Comparison of ENCODE assay signal across 10 cellular contexts in genomic region chr6:93424303-93425064, GRCh38. TPM values are rescaled to one million over a fixed set of nuclear protein-coding genes. Genes with fewer than 3 reads are reported as not detected.
DNase-seq lines count a peak whose midpoint lies in the region; ATAC-seq and TF ChIP-seq lines count a peak whose summit lies in the region.
"Had no signal": no experiment of that assay in that cellular context is flagged by ENCODE, and none has a peak within 500 bp of the region (broad histone marks: within the 10 kb centered on the region; RNA-seq: fewer than 3 reads in every experiment).

No MANE protein-coding gene starts in this region.

- H3K27ac Mint-ChIP-seq in activated CD4-positive, alpha-beta T cell treated with anti-CD3 and anti-CD28 coated beads for 36 hours, result no peak overlapping the region

- H3K9me3 Mint-ChIP-seq in activated CD4-positive, alpha-beta T cell treated with anti-CD3 and anti-CD28 coated beads for 36 hours (ENCODE audit: low read depth), result no peaks in the 10 kb centered on the region

- H3K27me3 ChIP-seq in cardiac muscle cell (no peaks in the 10 kb centered on the region), foreskin keratinocyte (peaks cover 29% of the 10 kb centered on the region), transverse colon (peaks cover 44% of the 10 kb centered on the region)

- H3K36me3 Mint-ChIP-seq in activated CD4-positive, alpha-beta T cell treated with anti-CD3 and anti-CD28 coated beads for 36 hours (ENCODE audit: low read depth), result no peaks in the 10 kb centered on the region

- DNase-seq in cardiac muscle cell (ENCODE audit: low read depth in 1 of 2, low spot score in 1 of 2), result peak; percentile 42 to 44
- no peak for DNase-seq in left ventricle myocardium superior
- peak; percentile 44 for DNase-seq in SK-MEL-5 (ENCODE audit: low read depth, low spot score)
- DNase-seq in foreskin keratinocyte, result no peak
- no peak for DNase-seq in transverse colon
- no peak for DNase-seq in activated CD4-positive, alpha-beta T cell treated with anti-CD3 and anti-CD28 coated beads for 36 hours
- no peak for DNase-seq in GM19238 (ENCODE audit: insufficient read length, low spot score)
- no peak for DNase-seq in activated CD4-positive, alpha-beta T cell treated with anti-CD3 and anti-CD28 coated beads for 4 hours
- DNase-seq: activated naive CD4-positive, alpha-beta T cell treated with anti-CD3 and anti-CD28 coated beads, Interleukin-2, amount 50 U/mL, for 16 hours had no signal

- no peaks in the 10 kb centered on the region for H3K36me3 ChIP-seq in cardiac muscle cell
- H3K36me3 ChIP-seq in transverse colon, result no peaks in the 10 kb centered on the region
- H3K36me3 ChIP-seq: suprapubic skin had no signal

- no peak for TF ChIP-seq POLR2A in transverse colon (IDR thresholded peaks at IDR 0.05)

- 22 to 36% methylated on average over 2 of the region's 2 CpGs for WGBS in transverse colon (ENCODE audit: low coverage in 1 of 2), 2 donors

- no peaks in the 10 kb centered on the region for H3K9me3 ChIP-seq in cardiac muscle cell (ENCODE audit: low read depth)
- no peaks in the 10 kb centered on the region for H3K9me3 ChIP-seq in transverse colon
- H3K9me3 ChIP-seq: suprapubic skin had no signal

- H3K4me1 Mint-ChIP-seq in activated CD4-positive, alpha-beta T cell treated with anti-CD3 and anti-CD28 coated beads for 36 hours, result peaks cover 4% of the 10 kb centered on the region

- POLR2A ChIA-PET in activated CD4-positive, alpha-beta T cell treated with anti-CD3 and anti-CD28 coated beads for 36 hours (lab: Charles Lee), result no interaction called here

- CTCF ChIA-PET in activated CD4-positive, alpha-beta T cell treated with anti-CD3 and anti-CD28 coated beads for 36 hours (lab: Charles Lee), result no interaction called here

- no peak overlapping the region for H3K4me3 Mint-ChIP-seq in activated CD4-positive, alpha-beta T cell treated with anti-CD3 and anti-CD28 coated beads for 36 hours

- peaks cover 23% of the 10 kb centered on the region for H3K27me3 Mint-ChIP-seq in activated CD4-positive, alpha-beta T cell treated with anti-CD3 and anti-CD28 coated beads for 36 hours

- ATAC-seq in left ventricle myocardium superior, result no peak
- no peak for ATAC-seq in foreskin keratinocyte
- ATAC-seq in activated CD4-positive, alpha-beta T cell treated with anti-CD3 and anti-CD28 coated beads for 36 hours, result no peak

- peak; percentile 71 for TF ChIP-seq CTCF in cardiac muscle cell (IDR thresholded peaks at IDR 0.05; ENCODE audit: low read depth, low read length)
- peak; percentile 68 for TF ChIP-seq CTCF in foreskin keratinocyte (conservative IDR thresholded peaks at IDR 0.05)
- peak in 3 of 5 experiments; percentile 17 to 50 (median 39) for TF ChIP-seq CTCF in transverse colon (IDR thresholded peaks at IDR 0.05)

- in situ Hi-C loops in SK-MEL-5 (cut with HindIII; ENCODE audit: low pct_unique_long_range_greater_than_20kb, low sequenced_read_pairs), result no loop called here
- in situ Hi-C loops in transverse colon (cut with MboI; ENCODE audit: low pct_ligation_motif_present in 1 of 4, low pct_unique_long_range_greater_than_20kb in 1 of 4, low sequenced_read_pairs in 3 of 4), result no loop called here

- H3K27ac ChIP-seq in cardiac muscle cell, result no peak overlapping the region
- H3K27ac ChIP-seq in foreskin keratinocyte, result no peak overlapping the region
- H3K27ac ChIP-seq in transverse colon, result no peak overlapping the region
- H3K27ac ChIP-seq: suprapubic skin had no signal

- H3K4me3 ChIP-seq in cardiac muscle cell, result no peak overlapping the region
- no peak overlapping the region for H3K4me3 ChIP-seq in transverse colon
- H3K4me3 ChIP-seq: suprapubic skin had no signal

- H3K4me1 ChIP-seq in cardiac muscle cell (ENCODE audit: low read depth) (peaks cover 15% of the 10 kb centered on the region), foreskin keratinocyte (no peaks in the 10 kb centered on the region), transverse colon (peaks cover 0 to 7% (median 6%) of the 10 kb centered on the region in 4 donors)

- intact Hi-C loops in left ventricle myocardium superior (cut with micrococcal nuclease) (loop anchor here (10.0 kb wide), 1 partner anchor 390 kb away; no protein-coding TSS in a partner anchor), transverse colon (cut with DNase I; ENCODE audit: low total_unique reads) (no loop called here)
- intact Hi-C loops in activated CD4-positive, alpha-beta T cell treated with anti-CD3 and anti-CD28 coated beads for 36 hours (cut with DNase I, micrococcal nuclease), result no loop called here

- TF ChIP-seq EP300 in transverse colon (IDR thresholded peaks at IDR 0.05; ENCODE audit: low read depth), result no peak

RNA-seq across cellular contexts. Expression of gene EPHA7, which starts 5.1 kb away (rescaled TPM):
- total RNA-seq in cardiac muscle cell (52.6 and 59.0 TPM in 2 replicates), left ventricle myocardium superior (1.5 TPM), foreskin keratinocyte (under 0.01 TPM in 1 of 2 replicates, not detected in the other), transverse colon (10 to 100 TPM in 3 of 4 donors, 1 to 10 TPM in 1; 3.6 to 31.0 (median 16.9) TPM)
- polyA plus RNA-seq in cardiac muscle cell (35.8 and 39.5 TPM in 2 replicates), foreskin keratinocyte (not detected in 2 replicates)
- total RNA-seq in SK-MEL-5 (2014; rRNA removed; shearing (Covaris generic)), result 4.9 and 5.7 TPM in 2 replicates
- polyA plus RNA-seq in SK-MEL-5 (2015; cell fraction: cytosol; rRNA removed), result 4.5 and 6.0 TPM in 2 replicates
- 8.0 and 10.2 TPM in 2 replicates for polyA plus RNA-seq in SK-MEL-5 (2015; cell fraction: nucleus; rRNA removed)
- not detected for total RNA-seq in activated CD4-positive, alpha-beta T cell treated with anti-CD3 and anti-CD28 coated beads for 36 hours

Comparison
In these comparisons a context has a peak if more than half of its experiments do, and no peak if none do; other contexts are left out.
1. DNase-seq: peak in cardiac muscle cell (2 of 2) and SK-MEL-5 (single experiment); none in left ventricle myocardium superior (single experiment), foreskin keratinocyte (0 of 2), transverse colon (single experiment), activated CD4-positive, alpha-beta T cell treated with anti-CD3 and anti-CD28 coated beads for 36 hours (single experiment), GM19238 (single experiment) and activated CD4-positive, alpha-beta T cell treated with anti-CD3 and anti-CD28 coated beads for 4 hours (0 of 2).
2. Peak in every context shown above with its lines, with median percentiles within 50 percentile points of each other: CTCF ChIP-seq.